In genomic region chr1:70286453-70286852, GRCh38 we compare ENCODE assay signal across 30 cellular contexts.
"Had no signal": no experiment of that assay in that cellular context is flagged by ENCODE, and none has a peak within 500 bp of the region (broad histone marks: within the 10 kb centered on the region; RNA-seq: fewer than 3 reads in every experiment).

No MANE protein-coding gene starts in this region.

- H3K4me2 ChIP-seq: smooth muscle cell had no signal

- H3K36me3 Mint-ChIP-seq: natural killer cell treated with Interleukin-12 subunit alpha and Interleukin-12 subunit beta and Interleukin-15 and Interleukin-18, amount 100 ng/mL, for 72 hours had no signal

- H3K4me3 Mint-ChIP-seq: naive thymus-derived CD8-positive, alpha-beta T cell; natural killer cell treated with Interleukin-12 subunit alpha and Interleukin-12 subunit beta and Interleukin-15 and Interleukin-18, amount 100 ng/mL, for 72 hours; nephron progenitor cell; neural crest cell; stimulated activated memory B cell treated with anti-CD40 and anti-IgM and Interleukin-4, amounts not matched to agents 10 μg/mL and 1 μg/mL and 100 μg/mL, for 72 hours; stimulated activated naive CD8-positive, alpha-beta T cell treated with anti-CD3 and anti-CD28 coated beads, Interleukin-15, amount 100 ng/mL, for 72 hours; type B pancreatic cell had no signal

- H3K4me1 Mint-ChIP-seq: nephron progenitor cell; stimulated activated memory B cell treated with anti-CD40 and anti-IgM and Interleukin-4, amounts not matched to agents 10 μg/mL and 1 μg/mL and 100 μg/mL, for 72 hours; stimulated activated naive CD8-positive, alpha-beta T cell treated with anti-CD3 and anti-CD28 coated beads, Interleukin-15, amount 100 ng/mL, for 72 hours had no signal

- H3K9me3 Mint-ChIP-seq: naive thymus-derived CD8-positive, alpha-beta T cell; natural killer cell treated with Interleukin-12 subunit alpha and Interleukin-12 subunit beta and Interleukin-15 and Interleukin-18, amount 100 ng/mL, for 72 hours; nephron progenitor cell; neural crest cell; stimulated activated memory B cell treated with anti-CD40 and anti-IgM and Interleukin-4, amounts not matched to agents 10 μg/mL and 1 μg/mL and 100 μg/mL, for 72 hours; stimulated activated naive CD8-positive, alpha-beta T cell treated with anti-CD3 and anti-CD28 coated beads, Interleukin-15, amount 100 ng/mL, for 72 hours; type B pancreatic cell had no signal

- DNase-seq: naive thymus-derived CD8-positive, alpha-beta T cell; nephron progenitor cell; nucleus accumbens; pancreas; psoas muscle; right cardiac atrium; spleen; stimulated activated CD4-positive, alpha-beta T cell treated with anti-CD3 and anti-CD28 coated beads, Interleukin-12 subunit alpha, Interleukin-12 subunit beta, amount 100 ng/mL, for 4 hours; stimulated activated CD4-positive, alpha-beta T cell treated with anti-CD3 and anti-CD28 coated beads, Interleukin-1b, Interleukin-23, amount 100 ng/mL, for 48 hours; stimulated activated CD4-positive, alpha-beta T cell treated with anti-CD3 and anti-CD28 coated beads, Interleukin-4, amount 100 ng/mL, for 1 hour; stimulated activated CD4-positive, alpha-beta T cell treated with anti-CD3 and anti-CD28 coated beads, Interleukin-4, amount 100 ng/mL, for 4 hours; stimulated activated CD8-positive, alpha-beta memory T cell treated with anti-CD3 and anti-CD28 coated beads, Interleukin-4, amount 100 ng/mL, for 48 hours; stimulated activated naive CD4-positive, alpha-beta T cell; stimulated activated naive CD8-positive, alpha-beta T cell treated with anti-CD3 and anti-CD28 coated beads, Interleukin-15, amount 100 ng/mL, for 72 hours; stimulated activated naive CD8-positive, alpha-beta T cell treated with anti-CD3 and anti-CD28 coated beads, Interleukin-15, Interleukin-2, amounts not matched to agents 100 U/mL and 50 U/mL, for 24 hours; substantia nigra; testis; tibial artery; transverse colon; upper lobe of right lung; uterus had no signal

- H3K27ac ChIP-seq: neutrophil, pancreas, psoas muscle, skin epidermis, spleen, suprapubic skin, testis, tibial artery, transverse colon, upper lobe of right lung, uterus had no signal

- H3K36me3 ChIP-seq: uterus had no signal

- H3K4me3 ChIP-seq: pancreas, psoas muscle, skin epidermis, smooth muscle cell, spleen, suprapubic skin, testis, tibial artery, transverse colon, upper lobe of right lung, uterus had no signal

- H3K27me3 Mint-ChIP-seq: naive thymus-derived CD8-positive, alpha-beta T cell; natural killer cell treated with Interleukin-12 subunit alpha and Interleukin-12 subunit beta and Interleukin-15 and Interleukin-18, amount 100 ng/mL, for 72 hours; stimulated activated memory B cell treated with anti-CD40 and anti-IgM and Interleukin-4, amounts not matched to agents 10 μg/mL and 1 μg/mL and 100 μg/mL, for 72 hours; stimulated activated naive CD8-positive, alpha-beta T cell treated with anti-CD3 and anti-CD28 coated beads, Interleukin-15, amount 100 ng/mL, for 72 hours; type B pancreatic cell had no signal

- H3K27me3 ChIP-seq: neutrophil, pancreas, spleen, suprapubic skin, testis, tibial artery, transverse colon, upper lobe of right lung, uterus had no signal

- H3K9me3 ChIP-seq: neutrophil, pancreas, psoas muscle, spleen, suprapubic skin, testis, tibial artery, transverse colon, upper lobe of right lung, uterus had no signal

- H3K4me1 ChIP-seq: pancreas, psoas muscle, spleen, suprapubic skin, testis, tibial artery, upper lobe of right lung, uterus had no signal

- H3K27ac Mint-ChIP-seq: natural killer cell treated with Interleukin-12 subunit alpha and Interleukin-12 subunit beta and Interleukin-15 and Interleukin-18, amount 100 ng/mL, for 72 hours; nephron progenitor cell; stimulated activated memory B cell treated with anti-CD40 and anti-IgM and Interleukin-4, amounts not matched to agents 10 μg/mL and 1 μg/mL and 100 μg/mL, for 72 hours; stimulated activated naive CD8-positive, alpha-beta T cell treated with anti-CD3 and anti-CD28 coated beads, Interleukin-15, amount 100 ng/mL, for 72 hours; type B pancreatic cell had no signal

- ATAC-seq: naive thymus-derived CD8-positive, alpha-beta T cell; natural killer cell treated with Interleukin-12 subunit alpha and Interleukin-12 subunit beta and Interleukin-15 and Interleukin-18, amount 100 ng/mL, for 72 hours; pancreas; psoas muscle; right cardiac atrium; sciatic nerve; stimulated activated memory B cell treated with anti-CD40 and anti-IgM and Interleukin-4, amounts not matched to agents 10 μg/mL and 1 μg/mL and 100 μg/mL, for 72 hours; stimulated activated naive CD8-positive, alpha-beta T cell treated with anti-CD3 and anti-CD28 coated beads, Interleukin-15, amount 100 ng/mL, for 72 hours; stimulated activated naive CD8-positive, alpha-beta T cell treated with anti-CD3 and anti-CD28 coated beads, Interleukin-15, Interleukin-2, amounts not matched to agents 100 U/mL and 50 U/mL, for 24 hours; upper lobe of right lung had no signal
